ENCODE assay signal across 26 cellular contexts in the genomic region with DNA sequence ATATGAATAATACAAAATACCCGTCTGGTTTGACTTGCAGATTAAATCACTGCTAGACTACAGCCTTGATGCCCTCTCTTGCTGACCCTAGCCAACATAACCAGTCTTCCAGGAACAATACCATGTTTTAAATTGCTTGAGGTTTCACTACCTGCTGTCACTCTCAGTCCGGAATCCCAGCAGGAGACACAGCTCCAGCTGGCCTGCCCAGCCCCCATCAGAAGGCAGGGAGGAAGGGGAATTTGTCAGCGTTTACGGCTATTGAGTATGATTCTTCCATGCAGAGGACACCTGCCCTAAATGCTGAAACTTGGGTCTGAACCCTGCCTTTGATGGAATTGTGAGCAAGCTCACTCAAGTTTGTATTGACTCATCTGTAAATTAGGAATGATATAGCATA. TPM values are rescaled to one million over a fixed set of nuclear protein-coding genes. Genes with fewer than 3 reads are reported as not detected.
A peak's percentile ranks its signal among the peaks of the same experiment; 100 is the strongest.
DNase-seq lines count a peak whose midpoint lies in the region; TF ChIP-seq lines count a peak whose summit lies in the region.
"Had no signal": no experiment of that assay in that cellular context is flagged by ENCODE, and none has a peak within 500 bp of the region (broad histone marks: within the 10 kb centered on the region; RNA-seq: fewer than 3 reads in every experiment).

No MANE protein-coding gene starts in this region.

- no peak for TF ChIP-seq CTCF in OCI-LY7 (conservative IDR thresholded peaks at IDR 0.05; ENCODE audit: low read length)
- TF ChIP-seq CTCF in endothelial cell (IDR thresholded peaks at IDR 0.05; ENCODE audit: unreplicated experiment) = no peak
- TF ChIP-seq CTCF in neural progenitor cell (IDR thresholded peaks at IDR 0.05) = no peak
- no peak for TF ChIP-seq CTCF in brain microvascular endothelial cell (IDR thresholded peaks at IDR 0.05; ENCODE audit: low read depth, low read length, missing control alignments)

- DNase-seq in NCI-H2171 treated with DMSO at 0.1 percent for 48 hours (lab: John Stamatoyannopoulos, UW) (peak; percentile 6), NCI-H2171 (lab: John Stamatoyannopoulos, UW) (no peak), OCI-LY7 (ENCODE audit: low spot score) (no peak), endothelial cell (ENCODE audit: low spot score) (no peak), neural progenitor cell (ENCODE audit: low spot score) (no peak), brain microvascular endothelial cell (no peak), SW480 (ENCODE audit: low spot score) (no peak), ACHN (no peak)
- DNase-seq: BE2C; CD4-positive, CD25-positive, alpha-beta regulatory T cell; COR-L47; DMS153; GF-D8; HFFc6; MV-4-11; NCI-H2029 treated with DMSO at 0.1 percent for 48 hours; NCI-H748 treated with DMSO at 0.1 percent for 48 hours; NK-92 treated with Interleukin-12 subunit alpha and Interleukin-12 subunit beta, amount 100 ng/mL, for 24 hours; SHP77 treated with DMSO at 0.1 percent for 48 hours; SK-N-SH; T-cell had no signal

- no peaks in the 10 kb centered on the region for H3K9me3 Mint-ChIP-seq in endothelial cell (ENCODE audit: unreplicated experiment)
- H3K9me3 Mint-ChIP-seq in neural progenitor cell = no peaks in the 10 kb centered on the region
- H3K9me3 Mint-ChIP-seq: HFFc6, T-cell had no signal

- H3K4me1 Mint-ChIP-seq in endothelial cell (ENCODE audit: unreplicated experiment) (peaks cover 5% of the 10 kb centered on the region), neural progenitor cell (peaks cover 29% of the 10 kb centered on the region)

- H3K4me3 Mint-ChIP-seq in endothelial cell (ENCODE audit: unreplicated experiment) (peak overlapping the region; percentile 11), neural progenitor cell (no peak overlapping the region)
- H3K4me3 Mint-ChIP-seq: CD4-positive, CD25-positive, alpha-beta regulatory T cell; HFFc6; T-cell had no signal

- no peak overlapping the region for H3K4me3 ChIP-seq in OCI-LY7 (ENCODE audit: low read depth, low read length, poor library complexity, severe bottlenecking)
- no peak overlapping the region for H3K4me3 ChIP-seq in neural progenitor cell
- H3K4me3 ChIP-seq in brain microvascular endothelial cell (ENCODE audit: low read depth, low read length) = no peak overlapping the region

- H3K27ac Mint-ChIP-seq in endothelial cell (ENCODE audit: unreplicated experiment) = no peak overlapping the region
- H3K27ac Mint-ChIP-seq in neural progenitor cell = peak overlapping the region; percentile 55
- H3K27ac Mint-ChIP-seq: CD4-positive, CD25-positive, alpha-beta regulatory T cell; HFFc6; T-cell had no signal

- H3K79me2 ChIP-seq in OCI-LY7 (ENCODE audit: insufficient read depth, low read depth, low read length) (no peaks in the 10 kb centered on the region), neural progenitor cell (ENCODE audit: low read depth) (no peaks in the 10 kb centered on the region)

- H3K27me3 Mint-ChIP-seq in endothelial cell (ENCODE audit: unreplicated experiment) (peaks cover 13% of the 10 kb centered on the region), neural progenitor cell (ENCODE audit: insufficient read depth, low read depth) (peaks cover 6% of the 10 kb centered on the region)
- H3K27me3 Mint-ChIP-seq: CD4-positive, CD25-positive, alpha-beta regulatory T cell; T-cell had no signal

- H3K9me2 ChIP-seq in OCI-LY7 (ENCODE audit: insufficient read depth, low read length) = no peaks in the 10 kb centered on the region
- H3K9me2 ChIP-seq: SK-N-SH had no signal

- H3K27me3 ChIP-seq in neural progenitor cell = no peaks in the 10 kb centered on the region
- H3K27me3 ChIP-seq in brain microvascular endothelial cell (replicated peaks) = no peaks in the 10 kb centered on the region
- H3K27me3 ChIP-seq: BE2C had no signal

- POLR2A ChIA-PET in OCI-LY7 (lab: Charles Lee) = interaction anchor here (1.2 kb wide), 1 partner anchor 10 kb away, joined by 3 read pairs; no protein-coding TSS in a partner anchor

- no peak overlapping the region for H2AFZ ChIP-seq in OCI-LY7 (ENCODE audit: low read length)
- H2AFZ ChIP-seq in neural progenitor cell (replicated peaks) = no peak overlapping the region

- H3K4me2 ChIP-seq in OCI-LY7 (ENCODE audit: low read length) = no peak overlapping the region
- H3K4me2 ChIP-seq in neural progenitor cell = no peak overlapping the region
- H3K4me2 ChIP-seq: SK-N-SH had no signal

- H3K27ac ChIP-seq in OCI-LY7 (ENCODE audit: low read depth, low read length, poor library complexity, severe bottlenecking) (no peak overlapping the region), neural progenitor cell (no peak overlapping the region), brain microvascular endothelial cell (no peak overlapping the region)

- H4K20me1 ChIP-seq in OCI-LY7 (ENCODE audit: insufficient read depth, low read length) = no peaks in the 10 kb centered on the region
- peaks cover 8% of the 10 kb centered on the region for H4K20me1 ChIP-seq in neural progenitor cell (ENCODE audit: low read depth)

- in situ Hi-C loops in brain microvascular endothelial cell (cut with HindIII; ENCODE audit: low pct_ligation_motif_present, low sequenced_read_pairs) (no loop called here), ACHN (cut with HindIII; ENCODE audit: low pct_ligation_motif_present, low pct_unique_long_range_greater_than_20kb, low sequenced_read_pairs) (no loop called here)

- BruUV-seq in OCI-LY7 (replicated peaks; lab: Mats Ljungman, UMichigan) = TSS peak; percentile 19

- no peak overlapping the region for H3K9ac ChIP-seq in neural progenitor cell
- H3K9ac ChIP-seq: SK-N-SH had no signal

- H3K36me3 ChIP-seq in OCI-LY7 (ENCODE audit: insufficient read depth, low read length) (peaks cover 22% of the 10 kb centered on the region; the same call in 1 of the 2 replicates), neural progenitor cell (no peaks in the 10 kb centered on the region), brain microvascular endothelial cell (replicated peaks) (peaks cover 32% of the 10 kb centered on the region)

- H3K36me3 Mint-ChIP-seq in endothelial cell (ENCODE audit: low read depth, unreplicated experiment) (peaks cover 42% of the 10 kb centered on the region), neural progenitor cell (peaks cover 52% of the 10 kb centered on the region)

- H3F3A ChIP-seq in neural progenitor cell (ENCODE audit: low read depth) = peaks cover 6% of the 10 kb centered on the region

- intact Hi-C loops in OCI-LY7 (cut with micrococcal nuclease; ENCODE audit: unreplicated experiment) = no loop called here

- H3K4me1 ChIP-seq in OCI-LY7 (ENCODE audit: insufficient read depth, low read length, poor library complexity, severe bottlenecking) (no peaks in the 10 kb centered on the region), neural progenitor cell (peaks cover 20% of the 10 kb centered on the region)
- H3K4me1 ChIP-seq: BE2C had no signal

- H3K9me3 ChIP-seq in OCI-LY7 (ENCODE audit: low read length) (no peaks in the 10 kb centered on the region), neural progenitor cell (ENCODE audit: low read depth) (no peaks in the 10 kb centered on the region)
- H3K9me3 ChIP-seq: BE2C, SK-N-SH had no signal

- CTCF ChIA-PET in OCI-LY7 (lab: Charles Lee; ENCODE audit: unreplicated experiment) = no interaction called here

RNA-seq across cellular contexts. Expression of gene ZNF496, which starts 33.0 kb away (rescaled TPM):
- 29.2 and 36.4 TPM in 2 replicates for total RNA-seq in OCI-LY7 (2014; rRNA removed; shearing (Covaris generic))
- 21.7 and 26.9 TPM in 2 replicates for total RNA-seq in OCI-LY7 (2022)
- 76.5 TPM for total RNA-seq in endothelial cell (ENCODE audit: unreplicated experiment)
- 30.1 and 97.7 TPM in 2 replicates for total RNA-seq in neural progenitor cell (ENCODE audit: low replicate concordance)

RNA-seq across cellular contexts. Expression of gene VN1R5, which starts 42.8 kb away (rescaled TPM):
- not detected in 2 replicates for total RNA-seq in OCI-LY7 (2014; rRNA removed; shearing (Covaris generic))
- total RNA-seq in OCI-LY7 (2022) (not detected in 2 replicates), endothelial cell (ENCODE audit: unreplicated experiment) (not detected), neural progenitor cell (ENCODE audit: low replicate concordance) (not detected in 2 replicates)
- total RNA-seq: A172; CD4-positive, CD25-positive, alpha-beta regulatory T cell; Daoy; H4; HFFc6; NCI-H460; RPMI7951; T-cell had no signal
